36 cellular contexts compared by ENCODE assay signal in the genomic region with DNA sequence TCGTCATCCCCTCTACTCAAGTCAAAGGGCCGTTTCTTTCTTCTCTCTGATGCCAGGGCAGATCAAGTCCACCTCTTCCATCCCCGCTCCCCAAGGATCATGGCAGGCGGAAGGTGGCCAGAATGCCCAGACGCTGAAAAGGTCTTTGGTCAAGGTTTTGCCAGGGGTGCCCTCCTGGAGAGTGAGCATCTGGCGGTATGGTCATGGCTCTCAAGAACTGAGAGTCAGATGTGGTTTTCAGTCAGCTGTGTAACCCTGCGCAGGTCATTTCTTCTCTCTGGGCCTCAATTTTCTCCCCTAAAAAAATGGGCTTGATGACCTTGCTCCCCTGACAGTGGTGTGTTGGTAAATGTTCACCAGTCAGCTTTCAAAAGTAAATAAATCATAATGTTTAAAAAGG. TPM values are rescaled to one million over a fixed set of nuclear protein-coding genes. Genes with fewer than 3 reads are reported as not detected.
"Had no signal": no experiment of that assay in that cellular context is flagged by ENCODE, and none has a peak within 500 bp of the region (broad histone marks: within the 10 kb centered on the region; RNA-seq: fewer than 3 reads in every experiment).

No MANE protein-coding gene starts in this region.

- DNase-seq: MG63; NCI-H1048; NCI-H1092 treated with DMSO at 0.1 percent for 48 hours; NCI-H1105 treated with DMSO at 0.1 percent for 48 hours; NCI-H1417; NCI-H1436; NCI-H146; NCI-H1694; NCI-H187; NCI-H1930; NCI-H2029 treated with DMSO at 0.1 percent for 48 hours; NCI-H2081 treated with DMSO at 0.1 percent for 48 hours; NCI-H2107; NCI-H2171; NCI-H226; NCI-H446 treated with DMSO at 0.1 percent for 48 hours; NCI-H510A; NCI-H524; NCI-H526; NCI-H69; NCI-H748 treated with DMSO at 0.1 percent for 48 hours; NCI-H82; NK-92 treated with Interleukin-12 subunit alpha and Interleukin-12 subunit beta, amount 100 ng/mL, for 24 hours; PC-9; SHP77; SJCRH30; T-cell had no signal

- H3K36me3 Mint-ChIP-seq: T-cell had no signal

- H3K9me3 ChIP-seq: MG63, SJCRH30 had no signal

- H3K9me3 Mint-ChIP-seq: T-cell had no signal

- H3K36me3 ChIP-seq: MG63, SJCRH30 had no signal

- H2AFZ ChIP-seq: PC-9 had no signal

- H3K27ac Mint-ChIP-seq: T-cell had no signal

- H3K4me2 ChIP-seq: PC-9 had no signal

- H3K27ac ChIP-seq: PC-9, RWPE1, SJCRH30, SK-N-MC had no signal

- H3K4me1 Mint-ChIP-seq: T-cell had no signal

- H3K4me3 Mint-ChIP-seq: T-cell had no signal

- H3K4me3 ChIP-seq: MG63, PC-9, SJCRH30, SK-N-MC had no signal

- ATAC-seq: Panc1, Right ventricle myocardium inferior, SK-N-SH treated with all-trans-retinoic acid at 6 μM for 48 hours, T-cell had no signal

- H3K27me3 ChIP-seq: MG63, SJCRH30 had no signal

RNA-seq across cellular contexts. Expression of gene FOXN1, which starts 12.4 kb away (rescaled TPM):
- total RNA-seq: M059J, OCI-LY7, PC-9, Right ventricle myocardium inferior, RPMI7951, SJCRH30, SK-MEL-5, T-cell had no signal

RNA-seq across cellular contexts. Expression of gene SLC13A2, which starts 45.1 kb away (rescaled TPM):
- total RNA-seq: M059J, OCI-LY7, PC-9, Right ventricle myocardium inferior, RPMI7951, SJCRH30, SK-MEL-5, T-cell had no signal
